In the genomic region with DNA sequence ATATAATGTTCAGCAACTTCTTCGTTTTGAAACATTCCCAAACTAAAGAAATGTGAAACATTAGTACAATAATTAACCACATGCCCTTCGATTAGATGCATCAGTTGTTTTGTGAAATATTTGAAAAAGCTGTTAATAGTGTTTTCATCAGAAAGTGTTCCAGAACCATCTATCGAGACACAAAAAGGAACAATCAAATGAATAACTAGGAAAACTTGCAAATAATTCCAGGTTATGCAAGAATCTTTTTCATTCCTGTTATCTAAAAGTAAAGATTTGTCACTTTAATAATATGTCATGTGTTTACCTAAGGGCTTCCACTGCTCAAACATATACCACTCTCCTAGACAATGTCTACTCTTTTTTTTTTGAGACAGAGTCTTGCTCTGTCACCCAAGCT, we compare ENCODE assay signal across 1 cellular context.
TF ChIP-seq lines count a peak whose summit lies in the region.

No MANE protein-coding gene starts in this region.

TF ChIP-seq in K562, 482 proteins besides CTCF, POLR2A, EP300 and RAD21 (continued from another document):
- TF ChIP-seq, protein P1, sequence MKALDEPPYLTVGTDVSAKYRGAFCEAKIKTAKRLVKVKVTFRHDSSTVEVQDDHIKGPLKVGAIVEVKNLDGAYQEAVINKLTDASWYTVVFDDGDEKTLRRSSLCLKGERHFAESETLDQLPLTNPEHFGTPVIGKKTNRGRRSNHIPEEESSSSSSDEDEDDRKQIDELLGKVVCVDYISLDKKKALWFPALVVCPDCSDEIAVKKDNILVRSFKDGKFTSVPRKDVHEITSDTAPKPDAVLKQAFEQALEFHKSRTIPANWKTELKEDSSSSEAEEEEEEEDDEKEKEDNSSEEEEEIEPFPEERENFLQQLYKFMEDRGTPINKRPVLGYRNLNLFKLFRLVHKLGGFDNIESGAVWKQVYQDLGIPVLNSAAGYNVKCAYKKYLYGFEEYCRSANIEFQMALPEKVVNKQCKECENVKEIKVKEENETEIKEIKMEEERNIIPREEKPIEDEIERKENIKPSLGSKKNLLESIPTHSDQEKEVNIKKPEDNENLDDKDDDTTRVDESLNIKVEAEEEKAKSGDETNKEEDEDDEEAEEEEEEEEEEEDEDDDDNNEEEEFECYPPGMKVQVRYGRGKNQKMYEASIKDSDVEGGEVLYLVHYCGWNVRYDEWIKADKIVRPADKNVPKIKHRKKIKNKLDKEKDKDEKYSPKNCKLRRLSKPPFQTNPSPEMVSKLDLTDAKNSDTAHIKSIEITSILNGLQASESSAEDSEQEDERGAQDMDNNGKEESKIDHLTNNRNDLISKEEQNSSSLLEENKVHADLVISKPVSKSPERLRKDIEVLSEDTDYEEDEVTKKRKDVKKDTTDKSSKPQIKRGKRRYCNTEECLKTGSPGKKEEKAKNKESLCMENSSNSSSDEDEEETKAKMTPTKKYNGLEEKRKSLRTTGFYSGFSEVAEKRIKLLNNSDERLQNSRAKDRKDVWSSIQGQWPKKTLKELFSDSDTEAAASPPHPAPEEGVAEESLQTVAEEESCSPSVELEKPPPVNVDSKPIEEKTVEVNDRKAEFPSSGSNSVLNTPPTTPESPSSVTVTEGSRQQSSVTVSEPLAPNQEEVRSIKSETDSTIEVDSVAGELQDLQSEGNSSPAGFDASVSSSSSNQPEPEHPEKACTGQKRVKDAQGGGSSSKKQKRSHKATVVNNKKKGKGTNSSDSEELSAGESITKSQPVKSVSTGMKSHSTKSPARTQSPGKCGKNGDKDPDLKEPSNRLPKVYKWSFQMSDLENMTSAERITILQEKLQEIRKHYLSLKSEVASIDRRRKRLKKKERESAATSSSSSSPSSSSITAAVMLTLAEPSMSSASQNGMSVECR (CRISPR knock-in tag; IDR thresholded peaks at IDR 0.05): no peak
- TF ChIP-seq RBM25 (IDR thresholded peaks at IDR 0.05; ENCODE audit: low read depth, low read length, severe bottlenecking) (no peak), ZNF589 (CRISPR knock-in tag; IDR thresholded peaks at IDR 0.05; ENCODE audit: low read depth) (no peak), KLF10 (CRISPR knock-in tag; IDR thresholded peaks at IDR 0.05) (0 out of 2 replicates have a peak, but pooled peaks have one; percentile 12), L3MBTL2 (IDR thresholded peaks at IDR 0.05) (no peak), FUS (optimal IDR thresholded peaks at IDR 0.05; ENCODE audit: low read depth, low read length) (no peak), ZNF174 (CRISPR knock-in tag; IDR thresholded peaks at IDR 0.05) (no peak), TFAM (CRISPR knock-in tag; conservative IDR thresholded peaks at IDR 0.05) (peak; percentile 94; the same call in 1 of the 2 replicates)
- TF ChIP-seq, protein P2, sequence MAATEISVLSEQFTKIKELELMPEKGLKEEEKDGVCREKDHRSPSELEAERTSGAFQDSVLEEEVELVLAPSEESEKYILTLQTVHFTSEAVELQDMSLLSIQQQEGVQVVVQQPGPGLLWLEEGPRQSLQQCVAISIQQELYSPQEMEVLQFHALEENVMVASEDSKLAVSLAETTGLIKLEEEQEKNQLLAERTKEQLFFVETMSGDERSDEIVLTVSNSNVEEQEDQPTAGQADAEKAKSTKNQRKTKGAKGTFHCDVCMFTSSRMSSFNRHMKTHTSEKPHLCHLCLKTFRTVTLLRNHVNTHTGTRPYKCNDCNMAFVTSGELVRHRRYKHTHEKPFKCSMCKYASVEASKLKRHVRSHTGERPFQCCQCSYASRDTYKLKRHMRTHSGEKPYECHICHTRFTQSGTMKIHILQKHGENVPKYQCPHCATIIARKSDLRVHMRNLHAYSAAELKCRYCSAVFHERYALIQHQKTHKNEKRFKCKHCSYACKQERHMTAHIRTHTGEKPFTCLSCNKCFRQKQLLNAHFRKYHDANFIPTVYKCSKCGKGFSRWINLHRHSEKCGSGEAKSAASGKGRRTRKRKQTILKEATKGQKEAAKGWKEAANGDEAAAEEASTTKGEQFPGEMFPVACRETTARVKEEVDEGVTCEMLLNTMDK (IDR thresholded peaks at IDR 0.05; ENCODE audit: borderline replicate concordance, insufficient read depth, low read depth, low read length, poor library complexity, severe bottlenecking): no peak
- TF ChIP-seq, protein P3, sequence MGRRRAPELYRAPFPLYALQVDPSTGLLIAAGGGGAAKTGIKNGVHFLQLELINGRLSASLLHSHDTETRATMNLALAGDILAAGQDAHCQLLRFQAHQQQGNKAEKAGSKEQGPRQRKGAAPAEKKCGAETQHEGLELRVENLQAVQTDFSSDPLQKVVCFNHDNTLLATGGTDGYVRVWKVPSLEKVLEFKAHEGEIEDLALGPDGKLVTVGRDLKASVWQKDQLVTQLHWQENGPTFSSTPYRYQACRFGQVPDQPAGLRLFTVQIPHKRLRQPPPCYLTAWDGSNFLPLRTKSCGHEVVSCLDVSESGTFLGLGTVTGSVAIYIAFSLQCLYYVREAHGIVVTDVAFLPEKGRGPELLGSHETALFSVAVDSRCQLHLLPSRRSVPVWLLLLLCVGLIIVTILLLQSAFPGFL (CRISPR knock-in tag; IDR thresholded peaks at IDR 0.05): no peak
TF ChIP-seq in K562: peak in this region for 3.
